Comparison of ENCODE assay signal across 11 cellular contexts in genomic region chr7:50393547-50394252, GRCh38. TPM values are rescaled to one million over a fixed set of nuclear protein-coding genes. Genes with fewer than 3 reads are reported as not detected.
DNase-seq lines count a peak whose midpoint lies in the region; ATAC-seq, FAIRE-seq and TF ChIP-seq lines count a peak whose summit lies in the region.
"Had no signal": no experiment of that assay in that cellular context is flagged by ENCODE, and none has a peak within 500 bp of the region (broad histone marks: within the 10 kb centered on the region; RNA-seq: fewer than 3 reads in every experiment).

No MANE protein-coding gene starts in this region.

- H3K27ac Mint-ChIP-seq in memory B cell = peak overlapping the region; percentile 92

- H3K4me3 Mint-ChIP-seq in memory B cell = peak overlapping the region; percentile 67

- H3K4me1 ChIP-seq in pancreas = no peaks in the 10 kb centered on the region
- no peaks in the 10 kb centered on the region for H3K4me1 ChIP-seq in SJCRH30

- no peaks in the 10 kb centered on the region for H3K27me3 Mint-ChIP-seq in memory B cell

- intact Hi-C loops in pancreas (cut with DNase I) = no loop called here

- ATAC-seq in HG02763 (IDR thresholded peaks at IDR 0.05; ENCODE audit: unreplicated experiment) (peak; percentile 36), memory B cell (ENCODE audit: low read depth) (peak; percentile 88), pancreas (no peak), GM21447 (IDR thresholded peaks at IDR 0.05; ENCODE audit: unreplicated experiment) (no peak)

- peaks cover 60% of the 10 kb centered on the region for H3K36me3 Mint-ChIP-seq in memory B cell

- no peak overlapping the region for H3K4me3 ChIP-seq in GM12865 (ENCODE audit: low read depth, low read length)
- no peak overlapping the region for H3K4me3 ChIP-seq in pancreas
- H3K4me3 ChIP-seq in SJCRH30 = no peak overlapping the region

- FAIRE-seq in pancreas (lab: Jason Lieb, UNC) = no peak
- FAIRE-seq: colon had no signal

- H3K36me3 ChIP-seq in pancreas = no peaks in the 10 kb centered on the region
- no peaks in the 10 kb centered on the region for H3K36me3 ChIP-seq in SJCRH30

- TF ChIP-seq CTCF in GM12865 (IDR thresholded peaks at IDR 0.05; ENCODE audit: insufficient read depth, low read depth, low read length, missing control alignments) (no peak), pancreas (IDR thresholded peaks at IDR 0.05) (no peak)

- H3K27ac ChIP-seq in pancreas = no peak overlapping the region
- no peak overlapping the region for H3K27ac ChIP-seq in SJCRH30

- DNase-seq in GM12865 (ENCODE audit: low read depth) (peak; percentile 73), memory B cell (ENCODE audit: low spot score in 2 of 2) (peak in 1 of 2 donors; percentile 47), pancreas (no peak), AG08395 (ENCODE audit: low spot score) (no peak), SJCRH30 (no peak)
- DNase-seq in activated CD4-positive, alpha-beta T cell treated with anti-CD3 and anti-CD28 coated beads, Interleukin-2, amount 50 U/mL, for 4 hours = peak; percentile 33 to 43
- DNase-seq: DMS 273 treated with DMSO at 0.1 percent for 48 hours, GOT3 had no signal

- H3K9me3 Mint-ChIP-seq in memory B cell = no peaks in the 10 kb centered on the region

- H3K9me3 ChIP-seq in pancreas = no peaks in the 10 kb centered on the region
- no peaks in the 10 kb centered on the region for H3K9me3 ChIP-seq in SJCRH30 (replicated peaks)

- H3K4me1 Mint-ChIP-seq in memory B cell = peaks cover 71% of the 10 kb centered on the region

- WGBS in pancreas, 2 donors = 48 to 51% methylated on average over 9 of the region's 9 CpGs

- H3K27me3 ChIP-seq in pancreas (no peaks in the 10 kb centered on the region), SJCRH30 (peaks cover 4% of the 10 kb centered on the region; the same call in 1 of the 2 replicates)

RNA-seq across cellular contexts. Expression of gene FIGNL1, which starts 56.5 kb away (rescaled TPM):
- total RNA-seq in pancreas = 1 to 10 TPM; 1.3 to 3.5 (median 2.4) TPM
- polyA plus RNA-seq in pancreas = 1 to 10 TPM; 2.9 to 4.1 TPM
- 52.4 and 62.4 TPM in 2 replicates for total RNA-seq in SJCRH30 (2014; rRNA removed; shearing (Covaris generic))

Comparison
In these comparisons a context has a peak if more than half of its experiments do, and no peak if none do; other contexts are left out.
1. DNase-seq: peak in GM12865 (single experiment) and activated CD4-positive, alpha-beta T cell treated with anti-CD3 and anti-CD28 coated beads, Interleukin-2, amount 50 U/mL, for 4 hours (2 of 2); none in pancreas (0 of 6), AG08395 (single experiment) and SJCRH30 (0 of 2).
2. ATAC-seq: peak in HG02763 (single experiment) and memory B cell (single experiment); none in pancreas (0 of 4) and GM21447 (single experiment).
3. RNA of gene FIGNL1, which starts 56.5 kb away (total RNA-seq): 52.4 to 62.4 TPM in SJCRH30; 1.3 to 3.5 TPM in pancreas; every median in the first group is over 10 times any median in the second.